ENCODE assay signal across 12 cellular contexts in genomic region chr18:9694952-9695495, GRCh38. TPM values are rescaled to one million over a fixed set of nuclear protein-coding genes. Genes with fewer than 3 reads are reported as not detected.
"Had no signal": no experiment of that assay in that cellular context is flagged by ENCODE, and none has a peak within 500 bp of the region (broad histone marks: within the 10 kb centered on the region; RNA-seq: fewer than 3 reads in every experiment).

No MANE protein-coding gene starts in this region.

- H3K79me2 ChIP-seq: parathyroid adenoma had no signal

- H3K4me3 ChIP-seq: esophagus squamous epithelium, vagina had no signal

- ATAC-seq: activated CD8-positive, alpha-beta T cell treated with anti-CD3 and anti-CD28 coated beads, Interleukin-2, amount 10 ng/mL, durations not matched to agents 7 days and 5 days had no signal

- H3K4me1 ChIP-seq: parathyroid adenoma, vagina had no signal

- H3K36me3 ChIP-seq: esophagus squamous epithelium, vagina had no signal

- H3K9me3 ChIP-seq: esophagus squamous epithelium, vagina had no signal

- H3K9ac ChIP-seq: parathyroid adenoma had no signal

- H2AFZ ChIP-seq: parathyroid adenoma had no signal

- H3K27ac ChIP-seq: parathyroid adenoma, vagina had no signal

- H3K27me3 ChIP-seq: esophagus squamous epithelium, vagina had no signal

- DNase-seq: activated CD4-positive, alpha-beta T cell treated with anti-CD3 and anti-CD28 coated beads for 4 hours; activated CD8-positive, alpha-beta T cell treated with anti-CD3 and anti-CD28 coated beads, Interleukin-2, amount 10 ng/mL, durations not matched to agents 7 days and 5 days; activated naive CD4-positive, alpha-beta T cell treated with Interleukin-2 at 50 U/mL for 16 hours; esophagus squamous epithelium; foreskin fibroblast; glutamatergic neuron; mammary epithelial cell; retina; stimulated activated CD4-positive, alpha-beta T cell treated with anti-CD3 and anti-CD28 coated beads, Interleukin-4, amount 100 ng/mL, for 4 hours; T1000 had no signal

RNA-seq across cellular contexts. Expression of gene RAB31, which starts 13.1 kb away (rescaled TPM):
- total RNA-seq: activated CD8-positive, alpha-beta T cell treated with anti-CD3 and anti-CD28 coated beads, Interleukin-2, amount 10 ng/mL, durations not matched to agents 7 days and 5 days had no signal
